8 cellular contexts compared by ENCODE assay signal in genomic region chr11:46367244-46367915, GRCh38. TPM values are rescaled to one million over a fixed set of nuclear protein-coding genes. Genes with fewer than 3 reads are reported as not detected.
DNase-seq lines count a peak whose midpoint lies in the region; ATAC-seq and TF ChIP-seq lines count a peak whose summit lies in the region.

No MANE protein-coding gene starts in this region.

- H3K9ac ChIP-seq in colonic mucosa (ENCODE audit: low read depth in 2 of 2, low read length in 2 of 2), result peak overlapping the region in 1 of 2 donors; percentile 35

- TF ChIP-seq CTCF in BJ (IDR thresholded peaks at IDR 0.05; ENCODE audit: insufficient read depth, low read depth, low read length) (peak; percentile 90), LNCAP (IDR thresholded peaks at IDR 0.05) (peak; percentile 92), colonic mucosa (IDR thresholded peaks at IDR 0.05) (peak; percentile 81)

- no peaks in the 10 kb centered on the region for H3K4me1 ChIP-seq in colonic mucosa

- peak; percentile 79 for ATAC-seq in GM19372 (IDR thresholded peaks at IDR 0.05; ENCODE audit: low read depth, unreplicated experiment)

- CTCF ChIA-PET in BJ (lab: Yijun Ruan, JAX), result interaction anchor here (0.6 to 11.2 kb wide), 12 partner anchors 8 to 263 kb away, joined by 3 to 162 read pairs (median 10); partner anchors contain the start of gene DGKZ

- H3K36me3 ChIP-seq in BJ (ENCODE audit: control insufficient read depth, insufficient read depth, low read length) (peaks cover 11% of the 10 kb centered on the region), colonic mucosa (no peaks in the 10 kb centered on the region)

- no peaks in the 10 kb centered on the region for H3K9me3 ChIP-seq in colonic mucosa

- POLR2A ChIA-PET in BJ (lab: Charles Lee), result no interaction called here

- no peak overlapping the region for H3K27ac ChIP-seq in colonic mucosa

- no peak for DNase-seq in BJ (ENCODE audit: low read depth)
- DNase-seq in activated CD4-positive, alpha-beta T cell treated with anti-CD3 and anti-CD28 coated beads, Interleukin-2, amount 50 U/mL, for 1 hour, result peak; percentile 74
- peak; percentile 77 for DNase-seq in colonic mucosa
- peak; percentile 33 for DNase-seq in middle frontal gyrus (ENCODE audit: extremely low spot score, low spot score)
- DNase-seq in stimulated activated naive CD4-positive, alpha-beta T cell treated with Interleukin-2 at 50 U/mL for 16 hours (lab: John Stamatoyannopoulos, UW), result peak; percentile 59
- no peak for DNase-seq in NCI-H774 (lab: John Stamatoyannopoulos, UW)

- intact Hi-C loops in colonic mucosa (cut with DNase I), result loop anchor here (5.0 kb wide), 1 partner anchor 130 kb away; no protein-coding TSS in a partner anchor

- no peaks in the 10 kb centered on the region for H3K27me3 ChIP-seq in BJ (ENCODE audit: control insufficient read depth, insufficient read depth, low read length)
- H3K27me3 ChIP-seq in colonic mucosa, result no peaks in the 10 kb centered on the region

- H3K4me3 ChIP-seq in BJ (ENCODE audit: low read depth, low read length), result no peak overlapping the region
- H3K4me3 ChIP-seq in colonic mucosa, result no peak overlapping the region

RNA-seq across cellular contexts. Expression of gene MDK, which starts 14.1 kb away (rescaled TPM):
- 77.0 and 91.9 TPM in 2 replicates for polyA plus RNA-seq in BJ (2011; rRNA removed)
- polyA minus RNA-seq in BJ (2011; rRNA and poly(A)+ RNA removed), result 12.4 and 14.2 TPM in 2 replicates
- total RNA-seq in colonic mucosa, result 10 to 100 TPM; 80.4 to 98.9 TPM

RNA-seq across cellular contexts. Expression of gene DGKZ, which starts 20.1 kb away (rescaled TPM):
- 16.3 and 31.7 TPM in 2 replicates for polyA plus RNA-seq in BJ (2011; rRNA removed)
- polyA minus RNA-seq in BJ (2011; rRNA and poly(A)+ RNA removed), result 34.9 and 35.4 TPM in 2 replicates
- total RNA-seq in colonic mucosa, result 10 to 100 TPM; 42.7 to 83.8 TPM

RNA-seq across cellular contexts. Expression of gene CHRM4, which starts 24.2 kb away (rescaled TPM):
- polyA plus RNA-seq in BJ (2011; rRNA removed), result 0.10 TPM in 1 of 2 replicates, not detected in the other
- polyA minus RNA-seq in BJ (2011; rRNA and poly(A)+ RNA removed), result not detected in 2 replicates
- total RNA-seq in colonic mucosa, result under 1 TPM; 0.42 to 0.49 TPM

Comparison
In these comparisons a context has a peak if more than half of its experiments do, and no peak if none do; other contexts are left out.
1. DNase-seq: peak in activated CD4-positive, alpha-beta T cell treated with anti-CD3 and anti-CD28 coated beads, Interleukin-2, amount 50 U/mL, for 1 hour (single experiment), colonic mucosa (single experiment), middle frontal gyrus (single experiment) and stimulated activated naive CD4-positive, alpha-beta T cell treated with Interleukin-2 at 50 U/mL for 16 hours (single experiment); none in BJ (single experiment) and NCI-H774 (single experiment).
2. Peak in every context shown above with its lines, with median percentiles within 50 percentile points of each other: CTCF ChIP-seq.